In the genomic region with DNA sequence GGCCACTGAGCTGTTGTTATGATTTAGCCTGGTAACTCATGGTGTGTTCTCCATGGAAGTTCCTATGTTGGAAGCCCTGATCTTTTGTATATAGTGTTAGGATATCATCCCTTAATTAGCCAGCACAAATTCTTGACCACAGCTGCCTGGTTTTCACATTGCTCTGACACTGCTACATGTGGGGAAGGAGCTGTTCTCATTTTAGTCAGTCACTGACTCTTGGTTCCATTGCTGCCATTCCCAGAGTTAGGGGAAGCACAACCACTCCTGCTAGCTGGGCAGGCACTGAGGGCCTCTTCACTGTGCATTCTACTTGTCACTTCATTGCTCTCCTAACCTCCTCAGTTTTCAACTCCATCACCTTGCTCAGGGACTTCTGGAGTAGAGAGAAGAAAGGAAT, we compare ENCODE assay signal across 18 cellular contexts.
DNase-seq lines count a peak whose midpoint lies in the region; ATAC-seq and TF ChIP-seq lines count a peak whose summit lies in the region.
"Had no signal": no experiment of that assay in that cellular context is flagged by ENCODE, and none has a peak within 500 bp of the region (broad histone marks: within the 10 kb centered on the region; RNA-seq: fewer than 3 reads in every experiment).

No MANE protein-coding gene starts in this region.

- peak overlapping the region; percentile 15; the same call in 1 of the 2 replicates for H3K27ac Mint-ChIP-seq in WTC11
- H3K27ac Mint-ChIP-seq in naive thymus-derived CD8-positive, alpha-beta T cell = peak overlapping the region in 3 of 10 donors; percentile 9 to 13 (median 11)
- H3K27ac Mint-ChIP-seq: CD8-positive, alpha-beta T cell; GM23338 had no signal

- no peak for DNase-seq in WTC11 (ENCODE audit: low spot score)
- DNase-seq in naive thymus-derived CD8-positive, alpha-beta T cell = no peak
- no peak for DNase-seq in upper lobe of left lung
- DNase-seq in OCI-M2 (lab: John Stamatoyannopoulos, UW; ENCODE audit: unreplicated experiment) = no peak
- DNase-seq: Calu3; CD8-positive, alpha-beta T cell; HCEC 1CT; MV-4-11; NCI-H2029; NCI-H526; SW 1271 had no signal

- TF ChIP-seq EP300 in upper lobe of left lung (IDR thresholded peaks at IDR 0.05) = no peak

- H3K9me3 ChIP-seq in neutrophil = no peaks in the 10 kb centered on the region
- no peaks in the 10 kb centered on the region for H3K9me3 ChIP-seq in upper lobe of left lung

- H3K4me3 ChIP-seq in neutrophil (ENCODE audit: low read depth in 1 of 2, low read length in 1 of 2) (no peak overlapping the region), upper lobe of left lung (no peak overlapping the region)
- H3K4me3 ChIP-seq: BLaER1 treated with 17β-estradiol and CSF1 and Interleukin-3, amounts not matched to agents 10 nM and 100 nM; GM23338 had no signal

- H3K4me1 ChIP-seq in neutrophil (ENCODE audit: control insufficient read depth in 1 of 2, insufficient read depth in 1 of 2, low read depth in 1 of 2, low read length in 1 of 2) (no peaks in the 10 kb centered on the region), upper lobe of left lung (peaks cover 0 to 6% (median 1%) of the 10 kb centered on the region in 4 donors)

- H3K36me3 ChIP-seq in neutrophil (peaks cover 14% of the 10 kb centered on the region), upper lobe of left lung (peaks cover 0 to 6% (median 0%) of the 10 kb centered on the region in 4 donors)

- POLR2A ChIA-PET in WTC11 (lab: Charles Lee) = interaction anchor here (0.7 kb wide), 1 partner anchor 9 kb away, joined by 3 read pairs; no protein-coding TSS in a partner anchor
- POLR2A ChIA-PET in naive thymus-derived CD8-positive, alpha-beta T cell (lab: Charles Lee) = no interaction called here

- H3K27ac ChIP-seq in neutrophil = peak overlapping the region; percentile 41
- H3K27ac ChIP-seq in upper lobe of left lung = no peak overlapping the region
- H3K27ac ChIP-seq: BLaER1 treated with 17β-estradiol and CSF1 and Interleukin-3, amounts not matched to agents 10 nM and 100 nM; KMS-11 had no signal

- CTCF ChIA-PET in WTC11 (lab: Charles Lee) = interaction anchor here (1.4 to 2.4 kb wide), 2 partner anchors 13 to 68 kb away, joined by 4 to 7 read pairs; no protein-coding TSS in a partner anchor

- H3K36me3 Mint-ChIP-seq in WTC11 = peaks cover 4% of the 10 kb centered on the region; the same call in 1 of the 2 replicates
- peaks cover 0 to 32% (median 9%) of the 10 kb centered on the region in 3 donors for H3K36me3 Mint-ChIP-seq in naive thymus-derived CD8-positive, alpha-beta T cell

- no peaks in the 10 kb centered on the region; the same call in 1 of the 2 replicates for H3K27me3 Mint-ChIP-seq in WTC11 (ENCODE audit: low read depth)
- H3K27me3 Mint-ChIP-seq in naive thymus-derived CD8-positive, alpha-beta T cell = no peaks in the 10 kb centered on the region

- H3K9me3 Mint-ChIP-seq in WTC11 = no peaks in the 10 kb centered on the region
- no peaks in the 10 kb centered on the region for H3K9me3 Mint-ChIP-seq in naive thymus-derived CD8-positive, alpha-beta T cell
- H3K9me3 Mint-ChIP-seq: CD8-positive, alpha-beta T cell; GM23338 had no signal

- no peak for TF ChIP-seq CTCF in WTC11 (IDR thresholded peaks at IDR 0.05)
- TF ChIP-seq CTCF in neutrophil (IDR thresholded peaks at IDR 0.05) = no peak
- no peak for TF ChIP-seq CTCF in upper lobe of left lung (IDR thresholded peaks at IDR 0.05)

- ATAC-seq in GM18868 (IDR thresholded peaks at IDR 0.05; ENCODE audit: unreplicated experiment) = peak; percentile 38
- ATAC-seq in GM21717 (IDR thresholded peaks at IDR 0.05; ENCODE audit: unreplicated experiment) = peak; percentile 55
- no peak for ATAC-seq in WTC11
- ATAC-seq in naive thymus-derived CD8-positive, alpha-beta T cell = no peak
- ATAC-seq in upper lobe of left lung (ENCODE audit: low FRiP score in 2 of 2) = no peak
- ATAC-seq: CD8-positive, alpha-beta T cell; GM23338; Panc1 had no signal

- no peak for TF ChIP-seq POLR2A in upper lobe of left lung (IDR thresholded peaks at IDR 0.05)

- no peak overlapping the region for H3K4me3 Mint-ChIP-seq in WTC11
- H3K4me3 Mint-ChIP-seq in naive thymus-derived CD8-positive, alpha-beta T cell = no peak overlapping the region
- H3K4me3 Mint-ChIP-seq: CD8-positive, alpha-beta T cell; GM23338 had no signal

- H3K4me1 Mint-ChIP-seq in WTC11 = peaks cover 57% of the 10 kb centered on the region
- peaks cover 15 to 55% (median 53%) of the 10 kb centered on the region in 4 donors for H3K4me1 Mint-ChIP-seq in naive thymus-derived CD8-positive, alpha-beta T cell

- H3K27me3 ChIP-seq in neutrophil = no peaks in the 10 kb centered on the region
- H3K27me3 ChIP-seq in upper lobe of left lung = no peaks in the 10 kb centered on the region
- H3K27me3 ChIP-seq: BLaER1 treated with 17β-estradiol and CSF1 and Interleukin-3, amounts not matched to agents 10 nM and 100 nM had no signal

TF ChIP-seq in WTC11, 78 proteins besides CTCF, POLR2A, EP300 and RAD21:
- TF ChIP-seq MXD4 (CRISPR knock-in tag; IDR thresholded peaks at IDR 0.05; ENCODE audit: borderline replicate concordance) (no peak), ZNF219 (CRISPR knock-in tag; IDR thresholded peaks at IDR 0.05; ENCODE audit: borderline replicate concordance) (no peak), ZMAT4 (CRISPR knock-in tag; IDR thresholded peaks at IDR 0.05) (no peak), ZNF396 (CRISPR knock-in tag; IDR thresholded peaks at IDR 0.05; ENCODE audit: borderline replicate concordance) (no peak), ZNF317 (CRISPR knock-in tag; IDR thresholded peaks at IDR 0.05; ENCODE audit: borderline replicate concordance, low read depth) (no peak), CREB1 (CRISPR knock-in tag; IDR thresholded peaks at IDR 0.05) (no peak), FOXP1 (CRISPR knock-in tag; IDR thresholded peaks at IDR 0.05; ENCODE audit: borderline replicate concordance) (no peak), ZNF512 (CRISPR knock-in tag; IDR thresholded peaks at IDR 0.05; ENCODE audit: borderline replicate concordance) (no peak)
- TF ChIP-seq, protein P1, sequence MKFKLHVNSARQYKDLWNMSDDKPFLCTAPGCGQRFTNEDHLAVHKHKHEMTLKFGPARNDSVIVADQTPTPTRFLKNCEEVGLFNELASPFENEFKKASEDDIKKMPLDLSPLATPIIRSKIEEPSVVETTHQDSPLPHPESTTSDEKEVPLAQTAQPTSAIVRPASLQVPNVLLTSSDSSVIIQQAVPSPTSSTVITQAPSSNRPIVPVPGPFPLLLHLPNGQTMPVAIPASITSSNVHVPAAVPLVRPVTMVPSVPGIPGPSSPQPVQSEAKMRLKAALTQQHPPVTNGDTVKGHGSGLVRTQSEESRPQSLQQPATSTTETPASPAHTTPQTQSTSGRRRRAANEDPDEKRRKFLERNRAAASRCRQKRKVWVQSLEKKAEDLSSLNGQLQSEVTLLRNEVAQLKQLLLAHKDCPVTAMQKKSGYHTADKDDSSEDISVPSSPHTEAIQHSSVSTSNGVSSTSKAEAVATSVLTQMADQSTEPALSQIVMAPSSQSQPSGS (CRISPR knock-in tag; IDR thresholded peaks at IDR 0.05; ENCODE audit: borderline replicate concordance, low read depth) = no peak
- TF ChIP-seq, protein P2, sequence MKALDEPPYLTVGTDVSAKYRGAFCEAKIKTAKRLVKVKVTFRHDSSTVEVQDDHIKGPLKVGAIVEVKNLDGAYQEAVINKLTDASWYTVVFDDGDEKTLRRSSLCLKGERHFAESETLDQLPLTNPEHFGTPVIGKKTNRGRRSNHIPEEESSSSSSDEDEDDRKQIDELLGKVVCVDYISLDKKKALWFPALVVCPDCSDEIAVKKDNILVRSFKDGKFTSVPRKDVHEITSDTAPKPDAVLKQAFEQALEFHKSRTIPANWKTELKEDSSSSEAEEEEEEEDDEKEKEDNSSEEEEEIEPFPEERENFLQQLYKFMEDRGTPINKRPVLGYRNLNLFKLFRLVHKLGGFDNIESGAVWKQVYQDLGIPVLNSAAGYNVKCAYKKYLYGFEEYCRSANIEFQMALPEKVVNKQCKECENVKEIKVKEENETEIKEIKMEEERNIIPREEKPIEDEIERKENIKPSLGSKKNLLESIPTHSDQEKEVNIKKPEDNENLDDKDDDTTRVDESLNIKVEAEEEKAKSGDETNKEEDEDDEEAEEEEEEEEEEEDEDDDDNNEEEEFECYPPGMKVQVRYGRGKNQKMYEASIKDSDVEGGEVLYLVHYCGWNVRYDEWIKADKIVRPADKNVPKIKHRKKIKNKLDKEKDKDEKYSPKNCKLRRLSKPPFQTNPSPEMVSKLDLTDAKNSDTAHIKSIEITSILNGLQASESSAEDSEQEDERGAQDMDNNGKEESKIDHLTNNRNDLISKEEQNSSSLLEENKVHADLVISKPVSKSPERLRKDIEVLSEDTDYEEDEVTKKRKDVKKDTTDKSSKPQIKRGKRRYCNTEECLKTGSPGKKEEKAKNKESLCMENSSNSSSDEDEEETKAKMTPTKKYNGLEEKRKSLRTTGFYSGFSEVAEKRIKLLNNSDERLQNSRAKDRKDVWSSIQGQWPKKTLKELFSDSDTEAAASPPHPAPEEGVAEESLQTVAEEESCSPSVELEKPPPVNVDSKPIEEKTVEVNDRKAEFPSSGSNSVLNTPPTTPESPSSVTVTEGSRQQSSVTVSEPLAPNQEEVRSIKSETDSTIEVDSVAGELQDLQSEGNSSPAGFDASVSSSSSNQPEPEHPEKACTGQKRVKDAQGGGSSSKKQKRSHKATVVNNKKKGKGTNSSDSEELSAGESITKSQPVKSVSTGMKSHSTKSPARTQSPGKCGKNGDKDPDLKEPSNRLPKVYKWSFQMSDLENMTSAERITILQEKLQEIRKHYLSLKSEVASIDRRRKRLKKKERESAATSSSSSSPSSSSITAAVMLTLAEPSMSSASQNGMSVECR (CRISPR knock-in tag; IDR thresholded peaks at IDR 0.05; ENCODE audit: borderline replicate concordance) = no peak

Comparison
In these comparisons a context has a peak if more than half of its experiments do, and no peak if none do; other contexts are left out.
1. ATAC-seq: peak in GM18868 (single experiment) and GM21717 (single experiment); none in WTC11 (single experiment), naive thymus-derived CD8-positive, alpha-beta T cell (0 of 2) and upper lobe of left lung (0 of 2).